In genomic region chr1:24186711-24186992, GRCh38 we compare ENCODE assay signal across 9 cellular contexts. TPM values are rescaled to one million over a fixed set of nuclear protein-coding genes. Genes with fewer than 3 reads are reported as not detected.
DNase-seq lines count a peak whose midpoint lies in the region; ATAC-seq and TF ChIP-seq lines count a peak whose summit lies in the region.
"Had no signal": no experiment of that assay in that cellular context is flagged by ENCODE, and none has a peak within 500 bp of the region (broad histone marks: within the 10 kb centered on the region; RNA-seq: fewer than 3 reads in every experiment).

No MANE protein-coding gene starts in this region.

- peak overlapping the region; percentile 62 for H3K27ac ChIP-seq in effector memory CD4-positive, alpha-beta T cell (ENCODE audit: insufficient read depth, low read length, poor library complexity, severe bottlenecking)
- H3K27ac ChIP-seq: HL-60 had no signal

- no peaks in the 10 kb centered on the region for H3K9me3 ChIP-seq in MG63
- H3K9me3 ChIP-seq in effector memory CD4-positive, alpha-beta T cell (ENCODE audit: control insufficient read depth, low read length): no peaks in the 10 kb centered on the region

- no peaks in the 10 kb centered on the region for H3K36me3 ChIP-seq in MG63
- H3K36me3 ChIP-seq in effector memory CD4-positive, alpha-beta T cell (ENCODE audit: control insufficient read depth, insufficient read depth, low read length): no peaks in the 10 kb centered on the region

- ATAC-seq in natural killer cell treated with Interleukin-12 subunit alpha and Interleukin-12 subunit beta and Interleukin-15 and Interleukin-18, amount 100 ng/mL, for 72 hours: no peak
- ATAC-seq in HG03565 (IDR thresholded peaks at IDR 0.05; ENCODE audit: unreplicated experiment): no peak
- no peak for ATAC-seq in GM21367 (IDR thresholded peaks at IDR 0.05; ENCODE audit: unreplicated experiment)

- peaks cover 0 to 32% of the 10 kb centered on the region in 2 donors for H3K27me3 Mint-ChIP-seq in natural killer cell treated with Interleukin-12 subunit alpha and Interleukin-12 subunit beta and Interleukin-15 and Interleukin-18, amount 100 ng/mL, for 72 hours

- H3K36me3 Mint-ChIP-seq in natural killer cell treated with Interleukin-12 subunit alpha and Interleukin-12 subunit beta and Interleukin-15 and Interleukin-18, amount 100 ng/mL, for 72 hours: no peaks in the 10 kb centered on the region

- H3K27ac Mint-ChIP-seq in natural killer cell treated with Interleukin-12 subunit alpha and Interleukin-12 subunit beta and Interleukin-15 and Interleukin-18, amount 100 ng/mL, for 72 hours: no peak overlapping the region

- no peak for TF ChIP-seq CTCF in AG10803 (conservative IDR thresholded peaks at IDR 0.05; ENCODE audit: low read length)

- H3K27me3 ChIP-seq in MG63: no peaks in the 10 kb centered on the region
- H3K27me3 ChIP-seq in effector memory CD4-positive, alpha-beta T cell (replicated peaks; ENCODE audit: control insufficient read depth, insufficient read depth, low read length, poor library complexity, severe bottlenecking): no peaks in the 10 kb centered on the region

- H3K4me1 Mint-ChIP-seq in natural killer cell treated with Interleukin-12 subunit alpha and Interleukin-12 subunit beta and Interleukin-15 and Interleukin-18, amount 100 ng/mL, for 72 hours (ENCODE audit: low read depth in 2 of 2): peaks cover 15 to 40% of the 10 kb centered on the region in 2 donors

- DNase-seq in AG10803 (ENCODE audit: low read depth) (no peak), MG63 (no peak), NCI-H345 (lab: John Stamatoyannopoulos, UW) (no peak), cortex of kidney (lab: John Stamatoyannopoulos, UW) (no peak)
- DNase-seq in effector memory CD4-positive, alpha-beta T cell: no peak
- DNase-seq in natural killer cell treated with Interleukin-12 subunit alpha and Interleukin-12 subunit beta and Interleukin-15 and Interleukin-18, amount 100 ng/mL, for 72 hours (ENCODE audit: low spot score): no peak

- H3K4me3 ChIP-seq in AG10803 (ENCODE audit: low read length) (peak overlapping the region; percentile 57), MG63 (peak overlapping the region; percentile 41)
- peak overlapping the region; percentile 73 for H3K4me3 ChIP-seq in effector memory CD4-positive, alpha-beta T cell (ENCODE audit: insufficient read depth, low read depth, low read length, poor library complexity, severe bottlenecking)

- no peaks in the 10 kb centered on the region for H3K9me3 Mint-ChIP-seq in natural killer cell treated with Interleukin-12 subunit alpha and Interleukin-12 subunit beta and Interleukin-15 and Interleukin-18, amount 100 ng/mL, for 72 hours

- H3K4me1 ChIP-seq in effector memory CD4-positive, alpha-beta T cell (ENCODE audit: control insufficient read depth, insufficient read depth, low read length, poor library complexity, severe bottlenecking): peaks cover 16% of the 10 kb centered on the region

- peak overlapping the region; percentile 72 for H3K4me3 Mint-ChIP-seq in natural killer cell treated with Interleukin-12 subunit alpha and Interleukin-12 subunit beta and Interleukin-15 and Interleukin-18, amount 100 ng/mL, for 72 hours

RNA-seq across cellular contexts. Expression of gene IFNLR1, which starts 0.4 kb away (rescaled TPM):
- 0.25 and 0.36 TPM in 2 replicates for total RNA-seq in MG63 (2014; rRNA removed; shearing (Covaris generic); ENCODE audit: low replicate concordance)
- 1 to 10 TPM in 1 of 2 donors, under 1 TPM in 1; 0.36 to 2.0 TPM for total RNA-seq in natural killer cell treated with Interleukin-12 subunit alpha and Interleukin-12 subunit beta and Interleukin-15 and Interleukin-18, amount 100 ng/mL, for 72 hours

RNA-seq across cellular contexts. Expression of gene IL22RA1, which starts 43.7 kb away (rescaled TPM):
- 0.86 TPM in 1 of 2 replicates, not detected in the other for total RNA-seq in MG63 (2014; rRNA removed; shearing (Covaris generic); ENCODE audit: low replicate concordance)
- total RNA-seq in natural killer cell treated with Interleukin-12 subunit alpha and Interleukin-12 subunit beta and Interleukin-15 and Interleukin-18, amount 100 ng/mL, for 72 hours: not detected
